In genomic region chr17:31458829-31459228, GRCh38 we compare ENCODE assay signal across 29 cellular contexts.
"Had no signal": no experiment of that assay in that cellular context is flagged by ENCODE, and none has a peak within 500 bp of the region (broad histone marks: within the 10 kb centered on the region; RNA-seq: fewer than 3 reads in every experiment).

No MANE protein-coding gene starts in this region.

- ATAC-seq: activated T-helper 17 cell treated with anti-CD3 and anti-CD28 coated beads, Interleukin-2, amount 50 U/mL, for 72 hours; Panc1; Right ventricle myocardium inferior; T-cell had no signal

- H3K27ac ChIP-seq: SK-N-MC had no signal

- FAIRE-seq: astrocyte, TTC549 had no signal

- DNase-seq: activated B cell treated with CpG ODN at 0.5 μM for 24 hours; activated CD4-positive, alpha-beta memory T cell treated with anti-CD3 and anti-CD28 coated beads for 36 hours; activated CD4-positive, alpha-beta T cell treated with anti-CD3 and anti-CD28 coated beads for 1 hour; activated CD4-positive, alpha-beta T cell treated with anti-CD3 and anti-CD28 coated beads, Interleukin-2, amount 10 ng/mL, durations not matched to agents 7 days and 5 days; activated CD8-positive, alpha-beta memory T cell treated with anti-CD3 and anti-CD28 coated beads for 24 hours; activated gamma-delta T cell; activated naive CD4-positive, alpha-beta T cell treated with anti-CD3 and anti-CD28 coated beads for 36 hours; activated T-cell treated with anti-CD3 and anti-CD28 coated beads, Interleukin-2, amount 50 U/mL, for 48 hours; amygdala; cerebellar nuclear complex; NCI-H1048; NCI-H146; NCI-H187 treated with DMSO at 0.1 percent for 48 hours; NCI-H2081 treated with DMSO at 0.1 percent for 48 hours; NCI-H345; NCI-H510A treated with DMSO at 0.1 percent for 48 hours; NCI-H69; NK-92 treated with Interleukin-12 subunit alpha and Interleukin-12 subunit beta, amount 100 ng/mL, for 24 hours; OCI-M1; RPMI8226; T-cell; T-helper 2 cell; T1000 had no signal

- H3K4me3 ChIP-seq: SK-N-MC had no signal
